2 cellular contexts compared by ENCODE assay signal in the genomic region with DNA sequence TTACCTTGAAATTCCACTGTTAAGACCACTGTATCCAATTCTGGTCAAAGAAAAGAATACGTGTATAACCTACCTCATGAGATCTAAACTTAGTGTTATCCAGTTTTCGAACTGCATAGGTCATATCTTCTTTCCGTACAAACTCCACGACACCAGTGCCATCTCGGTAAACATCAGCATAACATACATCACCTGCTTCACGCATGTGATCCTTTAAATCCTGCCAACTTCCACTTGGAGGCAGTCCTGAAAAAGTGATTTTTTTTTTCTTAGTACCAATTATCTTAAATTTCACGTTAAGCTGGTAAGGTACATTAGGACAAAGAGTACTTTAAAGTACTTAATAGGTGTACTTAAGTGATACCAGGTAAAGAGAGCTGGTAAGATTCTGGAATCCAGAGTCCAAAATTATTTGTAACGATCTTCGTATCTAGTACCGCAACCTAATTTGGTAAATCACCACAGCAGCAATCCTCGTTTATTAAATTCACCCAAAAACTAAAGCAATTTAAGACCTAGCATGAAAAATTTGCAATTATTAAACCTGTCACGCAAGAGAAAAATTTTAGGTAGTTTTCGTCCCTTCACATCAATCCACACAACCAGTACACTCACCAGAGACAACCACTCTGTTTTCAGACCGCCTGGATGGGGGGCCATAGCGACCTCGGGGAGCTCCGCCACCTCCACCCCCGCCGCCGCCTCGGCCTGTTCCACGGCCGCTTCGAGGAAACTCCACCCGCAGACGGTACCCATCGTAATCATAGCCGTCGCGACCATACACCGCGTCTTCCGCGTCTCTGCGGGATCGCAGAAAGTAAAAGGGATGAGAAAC.
TF ChIP-seq lines count a peak whose summit lies in the region.

No MANE protein-coding gene starts in this region.

TF ChIP-seq in SK-N-SH, 30 proteins besides CTCF, POLR2A, EP300 and RAD21 (continued from another document):
- peak; percentile 54; the same call in 1 of the 2 replicates for TF ChIP-seq MXI1 (IDR thresholded peaks at IDR 0.05; ENCODE audit: low read depth, low read length)
TF ChIP-seq in SK-N-SH: peak in this region for 1.

TF ChIP-seq in SK-N-SH treated with all-trans-retinoic acid at 6 μM for 48 hours, 23 proteins besides CTCF, POLR2A, EP300 and RAD21 (continued from another document):
- TF ChIP-seq ZFP30 (CRISPR knock-in tag; IDR thresholded peaks at IDR 0.05): no peak
- no peak for TF ChIP-seq ZNF565 (CRISPR knock-in tag; conservative IDR thresholded peaks at IDR 0.05; ENCODE audit: low read depth)
- TF ChIP-seq ISL1 (CRISPR knock-in tag; IDR thresholded peaks at IDR 0.05): no peak
- TF ChIP-seq, protein P1, sequence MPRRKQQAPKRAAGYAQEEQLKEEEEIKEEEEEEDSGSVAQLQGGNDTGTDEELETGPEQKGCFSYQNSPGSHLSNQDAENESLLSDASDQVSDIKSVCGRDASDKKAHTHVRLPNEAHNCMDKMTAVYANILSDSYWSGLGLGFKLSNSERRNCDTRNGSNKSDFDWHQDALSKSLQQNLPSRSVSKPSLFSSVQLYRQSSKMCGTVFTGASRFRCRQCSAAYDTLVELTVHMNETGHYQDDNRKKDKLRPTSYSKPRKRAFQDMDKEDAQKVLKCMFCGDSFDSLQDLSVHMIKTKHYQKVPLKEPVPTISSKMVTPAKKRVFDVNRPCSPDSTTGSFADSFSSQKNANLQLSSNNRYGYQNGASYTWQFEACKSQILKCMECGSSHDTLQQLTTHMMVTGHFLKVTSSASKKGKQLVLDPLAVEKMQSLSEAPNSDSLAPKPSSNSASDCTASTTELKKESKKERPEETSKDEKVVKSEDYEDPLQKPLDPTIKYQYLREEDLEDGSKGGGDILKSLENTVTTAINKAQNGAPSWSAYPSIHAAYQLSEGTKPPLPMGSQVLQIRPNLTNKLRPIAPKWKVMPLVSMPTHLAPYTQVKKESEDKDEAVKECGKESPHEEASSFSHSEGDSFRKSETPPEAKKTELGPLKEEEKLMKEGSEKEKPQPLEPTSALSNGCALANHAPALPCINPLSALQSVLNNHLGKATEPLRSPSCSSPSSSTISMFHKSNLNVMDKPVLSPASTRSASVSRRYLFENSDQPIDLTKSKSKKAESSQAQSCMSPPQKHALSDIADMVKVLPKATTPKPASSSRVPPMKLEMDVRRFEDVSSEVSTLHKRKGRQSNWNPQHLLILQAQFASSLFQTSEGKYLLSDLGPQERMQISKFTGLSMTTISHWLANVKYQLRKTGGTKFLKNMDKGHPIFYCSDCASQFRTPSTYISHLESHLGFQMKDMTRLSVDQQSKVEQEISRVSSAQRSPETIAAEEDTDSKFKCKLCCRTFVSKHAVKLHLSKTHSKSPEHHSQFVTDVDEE (CRISPR knock-in tag; IDR thresholded peaks at IDR 0.05): no peak
- no peak for TF ChIP-seq GLIS3 (CRISPR knock-in tag; IDR thresholded peaks at IDR 0.05)
- TF ChIP-seq ARNTL (CRISPR knock-in tag; IDR thresholded peaks at IDR 0.05; ENCODE audit: borderline replicate concordance, low read depth): no peak
- no peak for TF ChIP-seq CSDC2 (CRISPR knock-in tag; IDR thresholded peaks at IDR 0.05)
- TF ChIP-seq, protein P2, sequence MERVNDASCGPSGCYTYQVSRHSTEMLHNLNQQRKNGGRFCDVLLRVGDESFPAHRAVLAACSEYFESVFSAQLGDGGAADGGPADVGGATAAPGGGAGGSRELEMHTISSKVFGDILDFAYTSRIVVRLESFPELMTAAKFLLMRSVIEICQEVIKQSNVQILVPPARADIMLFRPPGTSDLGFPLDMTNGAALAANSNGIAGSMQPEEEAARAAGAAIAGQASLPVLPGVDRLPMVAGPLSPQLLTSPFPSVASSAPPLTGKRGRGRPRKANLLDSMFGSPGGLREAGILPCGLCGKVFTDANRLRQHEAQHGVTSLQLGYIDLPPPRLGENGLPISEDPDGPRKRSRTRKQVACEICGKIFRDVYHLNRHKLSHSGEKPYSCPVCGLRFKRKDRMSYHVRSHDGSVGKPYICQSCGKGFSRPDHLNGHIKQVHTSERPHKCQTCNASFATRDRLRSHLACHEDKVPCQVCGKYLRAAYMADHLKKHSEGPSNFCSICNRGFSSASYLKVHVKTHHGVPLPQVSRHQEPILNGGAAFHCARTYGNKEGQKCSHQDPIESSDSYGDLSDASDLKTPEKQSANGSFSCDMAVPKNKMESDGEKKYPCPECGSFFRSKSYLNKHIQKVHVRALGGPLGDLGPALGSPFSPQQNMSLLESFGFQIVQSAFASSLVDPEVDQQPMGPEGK (CRISPR knock-in tag; IDR thresholded peaks at IDR 0.05; ENCODE audit: borderline replicate concordance): no peak
